Comparison of ENCODE assay signal across 10 cellular contexts in genomic region chr17:63436523-63437110, GRCh38. TPM values are rescaled to one million over a fixed set of nuclear protein-coding genes. Genes with fewer than 3 reads are reported as not detected.
A peak's percentile ranks its signal among the peaks of the same experiment; 100 is the strongest.
DNase-seq lines count a peak whose midpoint lies in the region; ATAC-seq and TF ChIP-seq lines count a peak whose summit lies in the region.
"Had no signal": no experiment of that assay in that cellular context is flagged by ENCODE, and none has a peak within 500 bp of the region (broad histone marks: within the 10 kb centered on the region; RNA-seq: fewer than 3 reads in every experiment).

No MANE protein-coding gene starts in this region.

- intact Hi-C loops in activated CD8-positive, alpha-beta T cell treated with anti-CD3 and anti-CD28 coated beads for 36 hours (cut with micrococcal nuclease), result no loop called here
- intact Hi-C loops in stomach (cut with DNase I; ENCODE audit: low total_unique reads), result no loop called here
- intact Hi-C loops in Caco-2 (cut with micrococcal nuclease; ENCODE audit: unreplicated experiment), result no loop called here

- peak overlapping the region; percentile 62 to 89 (median 82) for H3K27ac ChIP-seq in stomach

- DNase-seq in activated CD8-positive, alpha-beta T cell treated with anti-CD3 and anti-CD28 coated beads for 36 hours, result peak; percentile 27
- DNase-seq in activated CD8-positive, alpha-beta T cell treated with anti-CD3 and anti-CD28 coated beads, Interleukin-2, amount 10 ng/mL, durations not matched to agents 7 days and 5 days, result no peak
- DNase-seq in NCI-H526 (lab: John Stamatoyannopoulos, UW) (peak; percentile 47 to 71), epithelial cell of proximal tubule (ENCODE audit: low read depth) (no peak), stomach (peak; percentile 63), RPMI8226 (no peak), Caco-2 (no peak)
- DNase-seq: activated CD4-positive, CD25-positive, alpha-beta regulatory T cell; activated naive CD4-positive, alpha-beta T cell treated with Interleukin-2 at 50 U/mL for 16 hours had no signal

- CTCF ChIA-PET in activated CD8-positive, alpha-beta T cell treated with anti-CD3 and anti-CD28 coated beads for 36 hours (lab: Charles Lee), result interaction anchor here (1.9 to 4.4 kb wide), 6 partner anchors 8 to 175 kb away, joined by 6 to 40 read pairs (median 20); no protein-coding TSS in a partner anchor
- CTCF ChIA-PET in activated CD8-positive, alpha-beta T cell treated with anti-CD3 and anti-CD28 coated beads, Interleukin-2, amount 10 ng/mL, durations not matched to agents 7 days and 5 days (lab: Charles Lee), result interaction anchor here (1.5 to 16.7 kb wide), 5 partner anchors 8 to 176 kb away, joined by 5 to 270 read pairs (median 44); partner anchors contain the start of genes ACE and CYB561
- CTCF ChIA-PET in Caco-2 (lab: Charles Lee), result interaction anchor here (0.6 to 2.4 kb wide), 4 partner anchors 8 to 258 kb away, joined by 4 to 10 read pairs (median 6); partner anchors contain the start of gene ACE

- H3K4me1 Mint-ChIP-seq in activated CD8-positive, alpha-beta T cell treated with anti-CD3 and anti-CD28 coated beads for 36 hours (ENCODE audit: low read depth), result peaks cover 39% of the 10 kb centered on the region
- peaks cover 59% of the 10 kb centered on the region for H3K4me1 Mint-ChIP-seq in activated CD8-positive, alpha-beta T cell treated with anti-CD3 and anti-CD28 coated beads, Interleukin-2, amount 10 ng/mL, durations not matched to agents 7 days and 5 days (ENCODE audit: low read depth)
- peaks cover 21% of the 10 kb centered on the region for H3K4me1 Mint-ChIP-seq in Caco-2 (ENCODE audit: low read depth, unreplicated experiment)

- 45 to 80% (median 60%) methylated on average over 13 to 17 of the region's 17 CpGs for WGBS in stomach, 5 donors

- no peak for TF ChIP-seq CTCF in activated CD8-positive, alpha-beta T cell treated with anti-CD3 and anti-CD28 coated beads for 36 hours (IDR thresholded peaks at IDR 0.05)
- TF ChIP-seq CTCF in epithelial cell of proximal tubule (conservative IDR thresholded peaks at IDR 0.05; ENCODE audit: low read depth, low read length) (peak; percentile 25), stomach (IDR thresholded peaks at IDR 0.05) (peak in 1 of 7 experiments; percentile 6), Caco-2 (IDR thresholded peaks at IDR 0.05; ENCODE audit: insufficient read depth in 1 of 2, low read depth in 1 of 2, low read length in 1 of 2, severe bottlenecking in 1 of 2, unreplicated experiment in 1 of 2) (no peak)

- no peak for TF ChIP-seq EP300 in stomach (IDR thresholded peaks at IDR 0.05)

- no peaks in the 10 kb centered on the region for H3K27me3 Mint-ChIP-seq in activated CD8-positive, alpha-beta T cell treated with anti-CD3 and anti-CD28 coated beads for 36 hours
- no peaks in the 10 kb centered on the region for H3K27me3 Mint-ChIP-seq in activated CD8-positive, alpha-beta T cell treated with anti-CD3 and anti-CD28 coated beads, Interleukin-2, amount 10 ng/mL, durations not matched to agents 7 days and 5 days (ENCODE audit: low read depth)
- H3K27me3 Mint-ChIP-seq in Caco-2 (ENCODE audit: insufficient read depth, unreplicated experiment), result no peaks in the 10 kb centered on the region

- no peak overlapping the region for H3K27ac Mint-ChIP-seq in activated CD8-positive, alpha-beta T cell treated with anti-CD3 and anti-CD28 coated beads for 36 hours
- H3K27ac Mint-ChIP-seq in activated CD8-positive, alpha-beta T cell treated with anti-CD3 and anti-CD28 coated beads, Interleukin-2, amount 10 ng/mL, durations not matched to agents 7 days and 5 days, result no peak overlapping the region
- H3K27ac Mint-ChIP-seq in Caco-2 (ENCODE audit: unreplicated experiment), result no peak overlapping the region

- no peaks in the 10 kb centered on the region for H3K36me3 Mint-ChIP-seq in activated CD8-positive, alpha-beta T cell treated with anti-CD3 and anti-CD28 coated beads for 36 hours (ENCODE audit: low read depth)
- H3K36me3 Mint-ChIP-seq in activated CD8-positive, alpha-beta T cell treated with anti-CD3 and anti-CD28 coated beads, Interleukin-2, amount 10 ng/mL, durations not matched to agents 7 days and 5 days (ENCODE audit: low read depth), result no peaks in the 10 kb centered on the region
- H3K36me3 Mint-ChIP-seq in Caco-2 (ENCODE audit: insufficient read depth, unreplicated experiment), result peaks cover 6% of the 10 kb centered on the region

- no peak overlapping the region for H3K4me3 Mint-ChIP-seq in activated CD8-positive, alpha-beta T cell treated with anti-CD3 and anti-CD28 coated beads for 36 hours
- no peak overlapping the region for H3K4me3 Mint-ChIP-seq in activated CD8-positive, alpha-beta T cell treated with anti-CD3 and anti-CD28 coated beads, Interleukin-2, amount 10 ng/mL, durations not matched to agents 7 days and 5 days
- no peak overlapping the region for H3K4me3 Mint-ChIP-seq in Caco-2 (ENCODE audit: unreplicated experiment)

- TF ChIP-seq POLR2A in stomach (IDR thresholded peaks at IDR 0.05), result no peak

- H3K9me3 ChIP-seq in stomach (no peaks in the 10 kb centered on the region), Caco-2 (no peaks in the 10 kb centered on the region)

- no TSS peak for BruUV-seq in Caco-2 (replicated peaks; lab: Mats Ljungman, UMichigan)

- H3K36me3 ChIP-seq in stomach (peaks cover 0 to 7% (median 2%) of the 10 kb centered on the region in 4 donors), Caco-2 (ENCODE audit: control insufficient read depth, insufficient read depth, low read length) (peaks cover 1% of the 10 kb centered on the region)

- ATAC-seq in activated CD8-positive, alpha-beta T cell treated with anti-CD3 and anti-CD28 coated beads for 36 hours, result no peak
- ATAC-seq in activated CD8-positive, alpha-beta T cell treated with anti-CD3 and anti-CD28 coated beads, Interleukin-2, amount 10 ng/mL, durations not matched to agents 7 days and 5 days, result no peak
- no peak for ATAC-seq in HG02981 (IDR thresholded peaks at IDR 0.05; ENCODE audit: unreplicated experiment)

- H3K4me1 ChIP-seq in stomach (peaks cover 71 to 99% (median 91%) of the 10 kb centered on the region in 4 donors), Caco-2 (peaks cover 15% of the 10 kb centered on the region)

- H3K27me3 ChIP-seq in stomach (no peaks in the 10 kb centered on the region), Caco-2 (replicated peaks; ENCODE audit: control insufficient read depth, insufficient read depth, low read length) (no peaks in the 10 kb centered on the region)

- H3K4me3 ChIP-seq in epithelial cell of proximal tubule (ENCODE audit: low read depth, low read length) (no peak overlapping the region), stomach (no peak overlapping the region), Caco-2 (ENCODE audit: low read depth, low read length) (no peak overlapping the region)

- POLR2A ChIA-PET in activated CD8-positive, alpha-beta T cell treated with anti-CD3 and anti-CD28 coated beads for 36 hours (lab: Charles Lee), result interaction anchor here (0.9 to 2.5 kb wide), 3 partner anchors 11 to 113 kb away, joined by 3 to 11 read pairs (median 6); partner anchors contain the start of gene DCAF7
- POLR2A ChIA-PET in activated CD8-positive, alpha-beta T cell treated with anti-CD3 and anti-CD28 coated beads, Interleukin-2, amount 10 ng/mL, durations not matched to agents 7 days and 5 days (lab: Charles Lee), result interaction anchor here (0.9 kb wide), 1 partner anchor 261 kb away, joined by 3 read pairs; no protein-coding TSS in a partner anchor
- POLR2A ChIA-PET in Caco-2 (lab: Charles Lee), result no interaction called here

- H3K9me3 Mint-ChIP-seq in activated CD8-positive, alpha-beta T cell treated with anti-CD3 and anti-CD28 coated beads for 36 hours, result no peaks in the 10 kb centered on the region
- no peaks in the 10 kb centered on the region for H3K9me3 Mint-ChIP-seq in activated CD8-positive, alpha-beta T cell treated with anti-CD3 and anti-CD28 coated beads, Interleukin-2, amount 10 ng/mL, durations not matched to agents 7 days and 5 days (ENCODE audit: insufficient read depth)
- H3K9me3 Mint-ChIP-seq in Caco-2 (ENCODE audit: unreplicated experiment), result no peaks in the 10 kb centered on the region

RNA-seq across cellular contexts. Expression of gene CYB561, which starts 9.5 kb away (rescaled TPM):
- 1 to 10 TPM; 1.5 to 2.2 TPM for total RNA-seq in activated CD8-positive, alpha-beta T cell treated with anti-CD3 and anti-CD28 coated beads for 36 hours
- 1 to 10 TPM; 2.0 to 2.4 TPM for total RNA-seq in activated CD8-positive, alpha-beta T cell treated with anti-CD3 and anti-CD28 coated beads, Interleukin-2, amount 10 ng/mL, durations not matched to agents 7 days and 5 days
- total RNA-seq in epithelial cell of proximal tubule (16.0 and 18.0 TPM in 2 replicates), stomach (100 to 1,000 TPM in 2 of 5 donors, 10 to 100 TPM in 3; 26.1 to 394 (median 97.1) TPM), Caco-2 (2022) (46.3 and 48.3 TPM in 2 replicates)
- polyA plus RNA-seq in stomach, result 10 to 100 TPM; 10.8 to 27.4 (median 23.7) TPM

RNA-seq across cellular contexts. Expression of gene ACE, which starts 40.2 kb away (rescaled TPM):
- total RNA-seq in activated CD8-positive, alpha-beta T cell treated with anti-CD3 and anti-CD28 coated beads for 36 hours, result under 1 TPM; 0.36 to 0.51 TPM
- total RNA-seq in activated CD8-positive, alpha-beta T cell treated with anti-CD3 and anti-CD28 coated beads, Interleukin-2, amount 10 ng/mL, durations not matched to agents 7 days and 5 days, result under 1 TPM in 1 of 2 experiments, not detected in 1; 0.18 TPM
- total RNA-seq in epithelial cell of proximal tubule (0.07 and 1.3 TPM in 2 replicates), stomach (100 to 1,000 TPM in 1 of 5 donors, 10 to 100 TPM in 1, 1 to 10 TPM in 3; 3.6 to 232 (median 6.8) TPM), Caco-2 (2022) (1.7 and 3.4 TPM in 2 replicates)
- polyA plus RNA-seq in stomach, result 1 to 10 TPM; 1.3 to 2.7 (median 2.6) TPM

Comparison
In these comparisons a context has a peak if more than half of its experiments do, and no peak if none do; other contexts are left out.
1. DNase-seq: peak in activated CD8-positive, alpha-beta T cell treated with anti-CD3 and anti-CD28 coated beads for 36 hours (single experiment), NCI-H526 (2 of 2) and stomach (single experiment); none in activated CD8-positive, alpha-beta T cell treated with anti-CD3 and anti-CD28 coated beads, Interleukin-2, amount 10 ng/mL, durations not matched to agents 7 days and 5 days (single experiment), epithelial cell of proximal tubule (single experiment), RPMI8226 (single experiment) and Caco-2 (0 of 2).